In the genomic region with DNA sequence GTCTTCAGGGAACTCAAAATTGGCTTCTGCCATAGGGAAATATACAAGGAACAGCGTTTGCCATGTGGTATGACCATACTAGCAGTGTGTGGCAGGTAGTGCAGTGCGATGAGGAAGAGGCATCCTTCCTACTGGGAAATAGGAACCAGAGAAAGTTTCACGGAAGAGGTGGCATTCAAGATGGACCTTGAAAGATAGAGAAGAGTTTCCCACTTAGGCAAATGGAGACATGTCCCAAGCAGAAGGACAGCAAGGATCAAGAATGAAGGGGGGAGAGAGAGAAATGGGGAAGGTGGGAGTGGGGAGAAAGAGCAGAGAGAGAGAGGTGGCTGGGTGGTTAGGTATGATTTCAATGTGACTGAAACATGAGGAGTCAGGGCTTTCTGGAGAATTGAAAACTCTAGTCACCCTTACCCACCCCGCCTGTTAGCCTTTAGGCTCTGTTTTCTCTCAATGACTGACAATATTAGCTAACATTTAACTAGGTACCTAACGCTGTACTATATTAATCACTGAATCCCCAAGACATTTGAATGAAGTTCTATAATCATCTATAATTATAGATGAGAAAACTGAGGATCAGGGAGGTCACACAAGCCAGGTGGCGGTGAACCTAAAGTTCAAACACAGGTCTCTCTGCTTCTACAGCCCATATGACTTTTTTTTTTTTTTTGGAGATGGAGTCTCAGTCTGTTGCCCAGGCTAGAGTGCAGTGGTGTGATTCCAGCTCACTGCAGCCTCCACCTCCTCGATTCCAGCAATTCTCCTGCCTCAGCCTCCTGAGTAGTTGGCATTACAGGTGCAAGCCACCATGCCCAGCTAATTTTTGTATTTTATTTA, we compare ENCODE assay signal across 1 cellular context.
TF ChIP-seq lines count a peak whose summit lies in the region.

No MANE protein-coding gene starts in this region.

TF ChIP-seq in HepG2, 621 proteins besides CTCF, POLR2A, EP300 and RAD21 (continued from another document):
- TF ChIP-seq, protein P1, sequence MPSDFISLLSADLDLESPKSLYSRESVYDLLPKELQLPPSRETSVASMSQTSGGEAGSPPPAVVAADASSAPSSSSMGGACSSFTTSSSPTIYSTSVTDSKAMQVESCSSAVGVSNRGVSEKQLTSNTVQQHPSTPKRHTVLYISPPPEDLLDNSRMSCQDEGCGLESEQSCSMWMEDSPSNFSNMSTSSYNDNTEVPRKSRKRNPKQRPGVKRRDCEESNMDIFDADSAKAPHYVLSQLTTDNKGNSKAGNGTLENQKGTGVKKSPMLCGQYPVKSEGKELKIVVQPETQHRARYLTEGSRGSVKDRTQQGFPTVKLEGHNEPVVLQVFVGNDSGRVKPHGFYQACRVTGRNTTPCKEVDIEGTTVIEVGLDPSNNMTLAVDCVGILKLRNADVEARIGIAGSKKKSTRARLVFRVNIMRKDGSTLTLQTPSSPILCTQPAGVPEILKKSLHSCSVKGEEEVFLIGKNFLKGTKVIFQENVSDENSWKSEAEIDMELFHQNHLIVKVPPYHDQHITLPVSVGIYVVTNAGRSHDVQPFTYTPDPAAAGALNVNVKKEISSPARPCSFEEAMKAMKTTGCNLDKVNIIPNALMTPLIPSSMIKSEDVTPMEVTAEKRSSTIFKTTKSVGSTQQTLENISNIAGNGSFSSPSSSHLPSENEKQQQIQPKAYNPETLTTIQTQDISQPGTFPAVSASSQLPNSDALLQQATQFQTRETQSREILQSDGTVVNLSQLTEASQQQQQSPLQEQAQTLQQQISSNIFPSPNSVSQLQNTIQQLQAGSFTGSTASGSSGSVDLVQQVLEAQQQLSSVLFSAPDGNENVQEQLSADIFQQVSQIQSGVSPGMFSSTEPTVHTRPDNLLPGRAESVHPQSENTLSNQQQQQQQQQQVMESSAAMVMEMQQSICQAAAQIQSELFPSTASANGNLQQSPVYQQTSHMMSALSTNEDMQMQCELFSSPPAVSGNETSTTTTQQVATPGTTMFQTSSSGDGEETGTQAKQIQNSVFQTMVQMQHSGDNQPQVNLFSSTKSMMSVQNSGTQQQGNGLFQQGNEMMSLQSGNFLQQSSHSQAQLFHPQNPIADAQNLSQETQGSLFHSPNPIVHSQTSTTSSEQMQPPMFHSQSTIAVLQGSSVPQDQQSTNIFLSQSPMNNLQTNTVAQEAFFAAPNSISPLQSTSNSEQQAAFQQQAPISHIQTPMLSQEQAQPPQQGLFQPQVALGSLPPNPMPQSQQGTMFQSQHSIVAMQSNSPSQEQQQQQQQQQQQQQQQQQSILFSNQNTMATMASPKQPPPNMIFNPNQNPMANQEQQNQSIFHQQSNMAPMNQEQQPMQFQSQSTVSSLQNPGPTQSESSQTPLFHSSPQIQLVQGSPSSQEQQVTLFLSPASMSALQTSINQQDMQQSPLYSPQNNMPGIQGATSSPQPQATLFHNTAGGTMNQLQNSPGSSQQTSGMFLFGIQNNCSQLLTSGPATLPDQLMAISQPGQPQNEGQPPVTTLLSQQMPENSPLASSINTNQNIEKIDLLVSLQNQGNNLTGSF (CRISPR knock-in tag; IDR thresholded peaks at IDR 0.05), result no peak
- TF ChIP-seq CBX2 (IDR thresholded peaks at IDR 0.05; ENCODE audit: low read depth, low read length), result no peak
- TF ChIP-seq CBX2 (CRISPR knock-in tag; IDR thresholded peaks at IDR 0.05; ENCODE audit: low read depth), result no peak
- TF ChIP-seq, protein P2, sequence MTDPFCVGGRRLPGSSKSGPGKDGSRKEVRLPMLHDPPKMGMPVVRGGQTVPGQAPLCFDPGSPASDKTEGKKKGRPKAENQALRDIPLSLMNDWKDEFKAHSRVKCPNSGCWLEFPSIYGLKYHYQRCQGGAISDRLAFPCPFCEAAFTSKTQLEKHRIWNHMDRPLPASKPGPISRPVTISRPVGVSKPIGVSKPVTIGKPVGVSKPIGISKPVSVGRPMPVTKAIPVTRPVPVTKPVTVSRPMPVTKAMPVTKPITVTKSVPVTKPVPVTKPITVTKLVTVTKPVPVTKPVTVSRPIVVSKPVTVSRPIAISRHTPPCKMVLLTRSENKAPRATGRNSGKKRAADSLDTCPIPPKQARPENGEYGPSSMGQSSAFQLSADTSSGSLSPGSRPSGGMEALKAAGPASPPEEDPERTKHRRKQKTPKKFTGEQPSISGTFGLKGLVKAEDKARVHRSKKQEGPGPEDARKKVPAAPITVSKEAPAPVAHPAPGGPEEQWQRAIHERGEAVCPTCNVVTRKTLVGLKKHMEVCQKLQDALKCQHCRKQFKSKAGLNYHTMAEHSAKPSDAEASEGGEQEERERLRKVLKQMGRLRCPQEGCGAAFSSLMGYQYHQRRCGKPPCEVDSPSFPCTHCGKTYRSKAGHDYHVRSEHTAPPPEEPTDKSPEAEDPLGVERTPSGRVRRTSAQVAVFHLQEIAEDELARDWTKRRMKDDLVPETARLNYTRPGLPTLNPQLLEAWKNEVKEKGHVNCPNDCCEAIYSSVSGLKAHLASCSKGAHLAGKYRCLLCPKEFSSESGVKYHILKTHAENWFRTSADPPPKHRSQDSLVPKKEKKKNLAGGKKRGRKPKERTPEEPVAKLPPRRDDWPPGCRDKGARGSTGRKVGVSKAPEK (CRISPR knock-in tag; IDR thresholded peaks at IDR 0.05; ENCODE audit: borderline replicate concordance), result no peak
- no peak for TF ChIP-seq NFKB2 (CRISPR knock-in tag; IDR thresholded peaks at IDR 0.05; ENCODE audit: borderline replicate concordance)
